Comparison of ENCODE assay signal across 13 cellular contexts in the genomic region with DNA sequence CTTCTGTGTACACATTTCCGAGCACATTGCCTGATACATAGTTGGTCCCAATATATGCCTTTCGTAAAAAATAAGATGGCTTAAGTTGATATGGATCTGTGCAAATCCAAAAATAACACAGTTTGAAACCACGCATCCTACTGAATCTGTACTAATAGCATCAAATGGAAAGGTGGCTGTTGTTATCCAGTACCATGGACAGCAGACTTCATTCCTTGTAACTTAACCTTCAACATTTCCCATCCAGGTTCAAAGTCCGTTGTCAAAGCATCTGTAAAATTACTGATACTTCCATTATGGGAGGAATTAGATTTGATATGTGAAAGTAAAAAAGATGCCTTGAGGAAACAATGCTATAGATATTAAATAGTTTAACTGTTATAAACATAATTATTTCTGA.
A peak's percentile ranks its signal among the peaks of the same experiment; 100 is the strongest.
DNase-seq lines count a peak whose midpoint lies in the region; FAIRE-seq and TF ChIP-seq lines count a peak whose summit lies in the region.
"Had no signal": no experiment of that assay in that cellular context is flagged by ENCODE, and none has a peak within 500 bp of the region (broad histone marks: within the 10 kb centered on the region; RNA-seq: fewer than 3 reads in every experiment).

No MANE protein-coding gene starts in this region.

- no peaks in the 10 kb centered on the region for H3K4me1 Mint-ChIP-seq in neural progenitor cell
- H3K4me1 Mint-ChIP-seq: immature natural killer cell, neural crest cell had no signal

- H3F3A ChIP-seq in neural progenitor cell (ENCODE audit: low read depth), result no peaks in the 10 kb centered on the region

- no peaks in the 10 kb centered on the region for H3K9me3 ChIP-seq in neural progenitor cell (ENCODE audit: low read depth)
- H3K9me3 ChIP-seq: adrenal gland had no signal

- no peaks in the 10 kb centered on the region for H3K36me3 Mint-ChIP-seq in neural progenitor cell
- H3K36me3 Mint-ChIP-seq: immature natural killer cell had no signal

- DNase-seq in H7 (peak; percentile 11), OCI-M1 (lab: John Stamatoyannopoulos, UW) (peak; percentile 18), epithelial cell of esophagus (ENCODE audit: low read depth) (peak; percentile 60), neural progenitor cell (ENCODE audit: low spot score) (peak; percentile 28), NCI-H446 (lab: John Stamatoyannopoulos, UW) (no peak), GM12891 (ENCODE audit: insufficient read length, low spot score) (no peak)
- DNase-seq in activated effector memory CD4-positive, alpha-beta T cell treated with Interleukin-2 at 50 U/mL for 16 hours, result no peak
- DNase-seq: activated CD8-positive, alpha-beta memory T cell treated with anti-CD3 and anti-CD28 coated beads, Interleukin-2, amount 50 U/mL, for 48 hours; adrenal gland; DMS 273 treated with DMSO at 0.1 percent for 48 hours; immature natural killer cell; NCI-H1694 had no signal

- H3K9me3 Mint-ChIP-seq in neural progenitor cell, result no peaks in the 10 kb centered on the region

- H4K20me1 ChIP-seq in neural progenitor cell (ENCODE audit: low read depth), result no peaks in the 10 kb centered on the region

- H3K27me3 ChIP-seq in H7 (ENCODE audit: control insufficient read depth, insufficient read depth, low read length) (no peaks in the 10 kb centered on the region), neural progenitor cell (no peaks in the 10 kb centered on the region)
- H3K27me3 ChIP-seq: adrenal gland had no signal

- H3K4me3 Mint-ChIP-seq in neural progenitor cell, result no peak overlapping the region
- H3K4me3 Mint-ChIP-seq: immature natural killer cell, neural crest cell had no signal

- H3K27me3 Mint-ChIP-seq in neural progenitor cell (ENCODE audit: insufficient read depth, low read depth), result peaks cover 3% of the 10 kb centered on the region

- TF ChIP-seq CTCF in epithelial cell of esophagus (IDR thresholded peaks at IDR 0.05; ENCODE audit: insufficient read depth, low read depth, low read length, missing control alignments) (no peak), neural progenitor cell (IDR thresholded peaks at IDR 0.05) (no peak)

- no peak for TF ChIP-seq POLR2A in GM12891 (IDR thresholded peaks at IDR 0.05; ENCODE audit: low read depth, low read length)

- no peak for FAIRE-seq in GM12891 (lab: Jason Lieb, UNC)

- no peak overlapping the region for H3K27ac ChIP-seq in neural progenitor cell
- H3K27ac ChIP-seq: adrenal gland had no signal

- no peak overlapping the region for H2AFZ ChIP-seq in neural progenitor cell (replicated peaks)

- H3K4me3 ChIP-seq in H7 (ENCODE audit: insufficient read depth, low read depth, low read length) (no peak overlapping the region), epithelial cell of esophagus (ENCODE audit: low read length) (no peak overlapping the region), neural progenitor cell (no peak overlapping the region)
- H3K4me3 ChIP-seq: adrenal gland had no signal

- H3K27ac Mint-ChIP-seq in neural progenitor cell, result no peak overlapping the region
- H3K27ac Mint-ChIP-seq: immature natural killer cell had no signal

- no peak overlapping the region for H3K9ac ChIP-seq in neural progenitor cell

- H3K4me1 ChIP-seq in neural progenitor cell, result no peaks in the 10 kb centered on the region
- H3K4me1 ChIP-seq: adrenal gland had no signal

- H3K36me3 ChIP-seq in H7 (replicated peaks; ENCODE audit: control insufficient read depth, insufficient read depth, low read length), result no peaks in the 10 kb centered on the region
- no peaks in the 10 kb centered on the region for H3K36me3 ChIP-seq in neural progenitor cell
- H3K36me3 ChIP-seq: adrenal gland had no signal

- H3K4me2 ChIP-seq in neural progenitor cell, result no peak overlapping the region

- no peaks in the 10 kb centered on the region for H3K79me2 ChIP-seq in neural progenitor cell (ENCODE audit: low read depth)

TF ChIP-seq in GM12891, 5 proteins besides CTCF, POLR2A, EP300 and RAD21:
- TF ChIP-seq SPI1 (IDR thresholded peaks at IDR 0.05; ENCODE audit: low read depth, low read length), result no peak
- no peak for TF ChIP-seq POLR2AphosphoS5 (IDR thresholded peaks at IDR 0.05; ENCODE audit: low read depth, low read length)
- no peak for TF ChIP-seq POU2F2 (IDR thresholded peaks at IDR 0.05; ENCODE audit: low read depth, low read length)
- no peak for TF ChIP-seq TAF1 (IDR thresholded peaks at IDR 0.05; ENCODE audit: low read depth, low read length)
- TF ChIP-seq PAX5 (IDR thresholded peaks at IDR 0.05; ENCODE audit: insufficient read depth, low read length, severe bottlenecking), result no peak

Comparison
In these comparisons a context has a peak if more than half of its experiments do, and no peak if none do; other contexts are left out.
1. DNase-seq: peak in H7 (single experiment), OCI-M1 (single experiment), epithelial cell of esophagus (single experiment) and neural progenitor cell (single experiment); none in NCI-H446 (0 of 2), activated effector memory CD4-positive, alpha-beta T cell treated with Interleukin-2 at 50 U/mL for 16 hours (single experiment) and GM12891 (single experiment).